ENCODE assay signal across 10 cellular contexts in genomic region chr21:42684109-42684916, GRCh38. TPM values are rescaled to one million over a fixed set of nuclear protein-coding genes. Genes with fewer than 3 reads are reported as not detected.
DNase-seq lines count a peak whose midpoint lies in the region; ATAC-seq and TF ChIP-seq lines count a peak whose summit lies in the region.
"Had no signal": no experiment of that assay in that cellular context is flagged by ENCODE, and none has a peak within 500 bp of the region (broad histone marks: within the 10 kb centered on the region; RNA-seq: fewer than 3 reads in every experiment).

No MANE protein-coding gene starts in this region.

- no peaks in the 10 kb centered on the region for H3K27me3 ChIP-seq in vagina

- no peaks in the 10 kb centered on the region for H3K36me3 ChIP-seq in vagina

- H3K27ac Mint-ChIP-seq in activated naive CD4-positive, alpha-beta T cell treated with anti-CD3 and anti-CD28 coated beads, Interleukin-2, amount 50 U/mL, for 72 hours = peak overlapping the region; percentile 88 to 95
- H3K27ac Mint-ChIP-seq: nephron had no signal

- DNase-seq in G401 (ENCODE audit: low spot score) (peak; percentile 49), T-helper 9 cell (peak; percentile 39), SKM-1 (lab: John Stamatoyannopoulos, UW; ENCODE audit: unreplicated experiment) (no peak), vagina (ENCODE audit: extremely low spot score in 2 of 2) (no peak), NCI-H1694 treated with DMSO at 0.1 percent for 48 hours (lab: John Stamatoyannopoulos, UW) (no peak), AML-193 (lab: John Stamatoyannopoulos, UW) (no peak)
- DNase-seq in activated naive CD4-positive, alpha-beta T cell treated with anti-CD3 and anti-CD28 coated beads, Interleukin-2, amount 50 U/mL, for 72 hours (ENCODE audit: low spot score in 2 of 2) = peak in 1 of 2 donors; percentile 41
- DNase-seq in stimulated activated CD4-positive, alpha-beta T cell treated with anti-CD3 and anti-CD28 coated beads, Interleukin-1b, Interleukin-23, amount 100 ng/mL, for 4 hours (ENCODE audit: low read depth in 2 of 2) = peak; percentile 23 to 37

- no peaks in the 10 kb centered on the region for H3K36me3 Mint-ChIP-seq in activated naive CD4-positive, alpha-beta T cell treated with anti-CD3 and anti-CD28 coated beads, Interleukin-2, amount 50 U/mL, for 72 hours

- H3K9me3 Mint-ChIP-seq in activated naive CD4-positive, alpha-beta T cell treated with anti-CD3 and anti-CD28 coated beads, Interleukin-2, amount 50 U/mL, for 72 hours = no peaks in the 10 kb centered on the region
- H3K9me3 Mint-ChIP-seq: IgD-negative memory B cell, nephron had no signal

- no peaks in the 10 kb centered on the region for H3K4me1 ChIP-seq in vagina

- in situ Hi-C loops in G401 (cut with HindIII; ENCODE audit: low sequenced_read_pairs) = no loop called here

- intact Hi-C loops in vagina (cut with DNase I) = no loop called here

- no peak for TF ChIP-seq POLR2A in vagina (IDR thresholded peaks at IDR 0.05)

- no peaks in the 10 kb centered on the region for H3K9me3 ChIP-seq in vagina

- peak; percentile 63 to 77 for ATAC-seq in activated naive CD4-positive, alpha-beta T cell treated with anti-CD3 and anti-CD28 coated beads, Interleukin-2, amount 50 U/mL, for 72 hours

- H3K4me3 ChIP-seq in vagina = peak overlapping the region in 1 of 2 donors; percentile 7

- no peak for TF ChIP-seq CTCF in vagina (IDR thresholded peaks at IDR 0.05)

- no peak overlapping the region for H3K27ac ChIP-seq in vagina

RNA-seq across cellular contexts. Expression of gene PDE9A, which starts 30.9 kb away (rescaled TPM):
- total RNA-seq in G401 (2014; rRNA removed; shearing (Covaris generic)) = 5.7 and 10.5 TPM in 2 replicates
- total RNA-seq in activated naive CD4-positive, alpha-beta T cell treated with anti-CD3 and anti-CD28 coated beads, Interleukin-2, amount 50 U/mL, for 72 hours = 1 to 10 TPM; 4.2 to 7.9 TPM
- total RNA-seq in vagina = 9.6 TPM

Comparison
In these comparisons a context has a peak if more than half of its experiments do, and no peak if none do; other contexts are left out.
1. DNase-seq: peak in G401 (single experiment), T-helper 9 cell (single experiment) and stimulated activated CD4-positive, alpha-beta T cell treated with anti-CD3 and anti-CD28 coated beads, Interleukin-1b, Interleukin-23, amount 100 ng/mL, for 4 hours (2 of 2); none in SKM-1 (single experiment), vagina (0 of 2), NCI-H1694 treated with DMSO at 0.1 percent for 48 hours (single experiment) and AML-193 (0 of 2).